ENCODE assay signal across 1 cellular context in genomic region chr6:37011656-37012378, GRCh38.
TF ChIP-seq lines count a peak whose summit lies in the region.

No MANE protein-coding gene starts in this region.

TF ChIP-seq in HepG2, 621 proteins besides CTCF, POLR2A, EP300 and RAD21:
- TF ChIP-seq ZNF609 (CRISPR knock-in tag; IDR thresholded peaks at IDR 0.05; ENCODE audit: borderline replicate concordance) (no peak), ZNF333 (CRISPR knock-in tag; IDR thresholded peaks at IDR 0.05; ENCODE audit: borderline replicate concordance) (no peak), MAFK (conservative IDR thresholded peaks at IDR 0.05 in 1 of 2, IDR thresholded peaks at IDR 0.05 in 1 of 2; ENCODE audit: low read length in 2 of 2) (no peak), ZNF766 (CRISPR knock-in tag; IDR thresholded peaks at IDR 0.05; ENCODE audit: borderline replicate concordance) (no peak), ZNF605 (CRISPR knock-in tag; IDR thresholded peaks at IDR 0.05) (no peak), CEBPB (IDR thresholded peaks at IDR 0.05; ENCODE audit: borderline replicate concordance, low read depth, low read length) (peak; percentile 53; the same call in 1 of the 2 replicates), ZBTB21 (CRISPR knock-in tag; IDR thresholded peaks at IDR 0.05) (0 out of 2 replicates have a peak, but pooled peaks have one; percentile 22), ARID3A (IDR thresholded peaks at IDR 0.05; ENCODE audit: low read depth, low read length) (no peak)
TF ChIP-seq in HepG2: peak in this region for 2.
